8 cellular contexts compared by ENCODE assay signal in the genomic region with DNA sequence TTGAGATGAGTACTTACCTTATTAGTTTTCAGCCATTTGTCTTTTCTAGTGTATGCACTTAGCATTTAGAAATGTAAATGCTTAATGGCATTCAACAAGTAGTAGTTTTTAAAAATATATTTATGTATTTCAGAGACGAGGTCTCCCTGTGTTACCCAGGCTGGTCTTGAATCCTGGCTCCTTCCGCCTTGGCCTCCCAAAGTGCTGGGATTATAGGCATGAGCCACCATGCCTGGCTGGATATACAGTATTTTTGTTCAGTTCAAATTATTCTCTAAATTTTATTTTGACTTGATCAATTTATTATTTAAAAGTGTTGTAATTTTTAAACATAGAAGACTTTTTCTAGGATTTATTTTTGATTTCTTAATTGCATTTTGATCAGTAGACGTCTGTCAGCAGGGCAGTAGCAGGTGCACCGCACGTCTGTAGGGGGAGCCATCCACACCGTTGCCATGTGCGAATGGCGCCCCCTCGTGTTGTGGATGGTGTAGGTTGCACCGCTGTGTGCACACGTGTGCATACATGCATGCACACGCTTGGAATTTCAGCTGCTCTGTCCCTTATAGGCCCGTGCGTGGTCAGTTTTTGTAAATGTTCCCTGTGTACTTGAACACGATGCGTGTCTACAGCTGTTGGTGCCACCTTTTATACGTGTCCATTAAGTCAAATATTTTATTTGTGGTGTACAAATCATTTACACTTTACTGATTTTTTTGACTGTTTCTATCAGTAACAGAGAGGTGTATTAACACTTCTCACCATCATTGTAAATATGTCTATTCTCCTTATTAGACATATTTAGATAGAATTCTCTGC. TPM values are rescaled to one million over a fixed set of nuclear protein-coding genes. Genes with fewer than 3 reads are reported as not detected.
A peak's percentile ranks its signal among the peaks of the same experiment; 100 is the strongest.
DNase-seq lines count a peak whose midpoint lies in the region; ATAC-seq and TF ChIP-seq lines count a peak whose summit lies in the region.

No MANE protein-coding gene starts in this region.

- H3K9me3 ChIP-seq in Loucy (ENCODE audit: insufficient read depth, low read depth, low read length) (no peaks in the 10 kb centered on the region), suprapubic skin (no peaks in the 10 kb centered on the region)

- DNase-seq in Ammon's horn (ENCODE audit: low spot score): peak; percentile 73
- peak; percentile 72 for DNase-seq in SHP77 treated with DMSO at 0.1 percent for 48 hours (lab: John Stamatoyannopoulos, UW)
- peak; percentile 83 for DNase-seq in activated T-helper 9 cell treated with anti-CD3 and anti-CD28 coated beads, Interleukin-2, amount 50 U/mL, for 16 hours (ENCODE audit: low read depth)
- DNase-seq in foreskin fibroblast: peak; percentile 68 to 86
- peak; percentile 91 for DNase-seq in omental fat pad (ENCODE audit: low spot score)
- peak; percentile 78 to 91 for DNase-seq in suprapubic skin (ENCODE audit: low spot score in 2 of 2)

- H3K36me3 ChIP-seq in Loucy (ENCODE audit: insufficient read depth, low read length) (peaks cover 2% of the 10 kb centered on the region; the same call in 1 of the 2 replicates), suprapubic skin (no peaks in the 10 kb centered on the region)

- H2AFZ ChIP-seq in Loucy (ENCODE audit: low read length): no peak overlapping the region

- no peak for TF ChIP-seq POLR2A in suprapubic skin (IDR thresholded peaks at IDR 0.05)

- H3K27me3 ChIP-seq in Loucy (ENCODE audit: insufficient read depth, low read length, poor library complexity, severe bottlenecking) (no peaks in the 10 kb centered on the region), suprapubic skin (no peaks in the 10 kb centered on the region)

- peak; percentile 100 for TF ChIP-seq CTCF in Loucy (conservative IDR thresholded peaks at IDR 0.05; ENCODE audit: low read length)
- TF ChIP-seq CTCF in foreskin fibroblast (IDR thresholded peaks at IDR 0.05; ENCODE audit: low read depth, low read length): peak; percentile 100
- peak in 1 of 3 donors; percentile 96 for TF ChIP-seq CTCF in omental fat pad (IDR thresholded peaks at IDR 0.05)
- TF ChIP-seq CTCF in suprapubic skin (IDR thresholded peaks at IDR 0.05): peak; percentile 97 to 98

- H3K4me3 ChIP-seq in Loucy (ENCODE audit: low read length, poor library complexity, severe bottlenecking) (no peak overlapping the region), foreskin fibroblast (ENCODE audit: low read depth in 1 of 2, low read length in 2 of 2) (no peak overlapping the region), suprapubic skin (no peak overlapping the region)

- H3K9me2 ChIP-seq in Loucy (replicated peaks; ENCODE audit: low read depth, low read length): no peaks in the 10 kb centered on the region

- H3K4me2 ChIP-seq in Loucy (ENCODE audit: low read depth, low read length, poor library complexity, severe bottlenecking): no peak overlapping the region

- peaks cover 4% of the 10 kb centered on the region for H4K20me1 ChIP-seq in Loucy (ENCODE audit: insufficient read depth, low read length, poor library complexity, severe bottlenecking)

- H3F3A ChIP-seq in Loucy (ENCODE audit: low read depth): no peaks in the 10 kb centered on the region

- peak overlapping the region; percentile 2 for H3K9ac ChIP-seq in Loucy (ENCODE audit: low read depth, low read length, poor library complexity, severe bottlenecking)

- H3K27ac ChIP-seq in suprapubic skin: no peak overlapping the region

- H3K79me2 ChIP-seq in Loucy (ENCODE audit: insufficient read depth, low read length): peaks cover 51% of the 10 kb centered on the region

- ATAC-seq in GM21360 (IDR thresholded peaks at IDR 0.05; ENCODE audit: unreplicated experiment): peak; percentile 84
- peak; percentile 95 for ATAC-seq in omental fat pad (ENCODE audit: low FRiP score)

- H3K4me1 ChIP-seq in Loucy (ENCODE audit: insufficient read depth, low read length, poor library complexity, severe bottlenecking) (no peaks in the 10 kb centered on the region), suprapubic skin (no peaks in the 10 kb centered on the region)

- 34% methylated on average over 17 of the region's 17 CpGs for whole genome bisulfite sequencing in suprapubic skin

- no peak for TF ChIP-seq EP300 in suprapubic skin (IDR thresholded peaks at IDR 0.05)

RNA-seq across cellular contexts. Expression of a gene that starts 30.6 kb away (rescaled TPM):
- total RNA-seq in omental fat pad (10 to 100 TPM; 23.6 to 37.0 (median 27.8) TPM), suprapubic skin (10 to 100 TPM; 45.8 to 84.6 (median 53.0) TPM)
